ENCODE assay signal across 19 cellular contexts in the genomic region with DNA sequence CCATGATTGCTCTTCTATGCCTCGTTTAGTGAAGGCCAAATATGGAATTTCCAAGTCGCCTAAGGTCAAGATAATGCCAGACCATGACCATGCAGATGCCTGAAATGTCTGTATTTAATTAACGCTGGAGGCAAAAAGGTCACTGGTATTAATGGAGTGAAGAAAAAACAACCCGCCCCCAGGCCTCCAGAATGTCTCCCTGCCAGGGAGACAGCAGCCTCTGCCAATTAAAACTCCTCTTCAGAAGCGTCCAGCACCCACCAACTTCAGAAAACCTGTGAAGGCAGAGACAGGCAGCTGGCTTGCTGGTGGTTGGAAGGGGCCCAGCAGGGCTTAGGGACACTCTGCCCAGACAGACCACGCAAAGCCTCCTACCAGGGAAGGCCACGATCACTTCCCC.
DNase-seq lines count a peak whose midpoint lies in the region; ATAC-seq lines count a peak whose summit lies in the region.
"Had no signal": no experiment of that assay in that cellular context is flagged by ENCODE, and none has a peak within 500 bp of the region (broad histone marks: within the 10 kb centered on the region; RNA-seq: fewer than 3 reads in every experiment).

No MANE protein-coding gene starts in this region.

- intact Hi-C loops in aorta (cut with DNase I): no loop called here

- no peak overlapping the region for H3K27ac Mint-ChIP-seq in natural killer cell treated with Interleukin-12 subunit alpha and Interleukin-12 subunit beta and Interleukin-15 and Interleukin-18, amount 100 ng/mL, for 72 hours
- H3K27ac Mint-ChIP-seq: effector memory CD8-positive, alpha-beta T cell; stimulated activated effector memory CD8-positive, alpha-beta T cell treated with anti-CD3 and anti-CD28 coated beads, Interleukin-12 subunit alpha, Interleukin-12 subunit beta, amount 100 ng/mL, for 72 hours had no signal

- H3K9me3 ChIP-seq in aorta (ENCODE audit: control insufficient read depth, low read length): no peaks in the 10 kb centered on the region
- H3K9me3 ChIP-seq: gastrocnemius medialis, tibial nerve had no signal

- no peak overlapping the region for H3K4me3 ChIP-seq in aorta (ENCODE audit: low read length in 2 of 2)
- H3K4me3 ChIP-seq: gastrocnemius medialis, tibial nerve had no signal

- 34 to 39% methylated on average over 7 of the region's 7 CpGs for WGBS in aorta, 2 donors

- H3K27me3 Mint-ChIP-seq in natural killer cell treated with Interleukin-12 subunit alpha and Interleukin-12 subunit beta and Interleukin-15 and Interleukin-18, amount 100 ng/mL, for 72 hours: no peaks in the 10 kb centered on the region
- H3K27me3 Mint-ChIP-seq: effector memory CD8-positive, alpha-beta T cell had no signal

- no peak overlapping the region for H3K4me3 Mint-ChIP-seq in natural killer cell treated with Interleukin-12 subunit alpha and Interleukin-12 subunit beta and Interleukin-15 and Interleukin-18, amount 100 ng/mL, for 72 hours
- H3K4me3 Mint-ChIP-seq: effector memory CD8-positive, alpha-beta T cell; stimulated activated effector memory CD8-positive, alpha-beta T cell treated with anti-CD3 and anti-CD28 coated beads, Interleukin-12 subunit alpha, Interleukin-12 subunit beta, amount 100 ng/mL, for 72 hours had no signal

- H3K9me3 Mint-ChIP-seq in natural killer cell treated with Interleukin-12 subunit alpha and Interleukin-12 subunit beta and Interleukin-15 and Interleukin-18, amount 100 ng/mL, for 72 hours: no peaks in the 10 kb centered on the region
- H3K9me3 Mint-ChIP-seq: effector memory CD8-positive, alpha-beta T cell; stimulated activated effector memory CD8-positive, alpha-beta T cell treated with anti-CD3 and anti-CD28 coated beads, Interleukin-12 subunit alpha, Interleukin-12 subunit beta, amount 100 ng/mL, for 72 hours had no signal

- ATAC-seq in aorta (ENCODE audit: low FRiP score): no peak
- ATAC-seq in natural killer cell treated with Interleukin-12 subunit alpha and Interleukin-12 subunit beta and Interleukin-15 and Interleukin-18, amount 100 ng/mL, for 72 hours: no peak
- ATAC-seq: effector memory CD8-positive, alpha-beta T cell; gastrocnemius medialis; left ventricle myocardium superior; stimulated activated effector memory CD8-positive, alpha-beta T cell treated with anti-CD3 and anti-CD28 coated beads, Interleukin-12 subunit alpha, Interleukin-12 subunit beta, amount 100 ng/mL, for 72 hours had no signal

- no peaks in the 10 kb centered on the region for H3K4me1 Mint-ChIP-seq in natural killer cell treated with Interleukin-12 subunit alpha and Interleukin-12 subunit beta and Interleukin-15 and Interleukin-18, amount 100 ng/mL, for 72 hours (ENCODE audit: low read depth in 2 of 2)
- H3K4me1 Mint-ChIP-seq: stimulated activated effector memory CD8-positive, alpha-beta T cell treated with anti-CD3 and anti-CD28 coated beads, Interleukin-12 subunit alpha, Interleukin-12 subunit beta, amount 100 ng/mL, for 72 hours had no signal

- no peaks in the 10 kb centered on the region for H3K36me3 Mint-ChIP-seq in natural killer cell treated with Interleukin-12 subunit alpha and Interleukin-12 subunit beta and Interleukin-15 and Interleukin-18, amount 100 ng/mL, for 72 hours
- H3K36me3 Mint-ChIP-seq: stimulated activated effector memory CD8-positive, alpha-beta T cell treated with anti-CD3 and anti-CD28 coated beads, Interleukin-12 subunit alpha, Interleukin-12 subunit beta, amount 100 ng/mL, for 72 hours had no signal

- peak; percentile 46 to 78 for DNase-seq in NCI-H524 (lab: John Stamatoyannopoulos, UW)
- no peak for DNase-seq in NCI-H524 treated with DMSO at 0.1 percent for 48 hours (lab: John Stamatoyannopoulos, UW)
- peak; percentile 77 for DNase-seq in SK-N-DZ (ENCODE audit: low spot score)
- peak; percentile 58 for DNase-seq in left kidney (ENCODE audit: low read depth, low spot score)
- no peak for DNase-seq in aorta
- no peak for DNase-seq in HuH-7.5 (ENCODE audit: low spot score)
- DNase-seq in natural killer cell treated with Interleukin-12 subunit alpha and Interleukin-12 subunit beta and Interleukin-15 and Interleukin-18, amount 100 ng/mL, for 72 hours (ENCODE audit: low spot score): no peak
- DNase-seq in NCI-H446 treated with DMSO at 0.1 percent for 48 hours (lab: John Stamatoyannopoulos, UW): no peak
- DNase-seq: activated CD4-positive, alpha-beta T cell treated with anti-CD3 and anti-CD28 coated beads for 48 hours; activated naive CD4-positive, alpha-beta T cell; cerebellar nuclear complex; effector memory CD8-positive, alpha-beta T cell; gastrocnemius medialis; left ventricle myocardium superior; NCI-H187; NCI-H526; posterior cingulate gyrus had no signal

- H3K36me3 ChIP-seq in aorta (ENCODE audit: control insufficient read depth in 1 of 2, insufficient read depth in 2 of 2, low read length in 1 of 2): no peaks in the 10 kb centered on the region
- H3K36me3 ChIP-seq: gastrocnemius medialis, tibial nerve had no signal

- no peak overlapping the region for H3K27ac ChIP-seq in aorta (ENCODE audit: low read depth in 1 of 2, low read length in 2 of 2)
- H3K27ac ChIP-seq: gastrocnemius medialis, tibial nerve had no signal

- no peaks in the 10 kb centered on the region for H3K4me1 ChIP-seq in aorta (ENCODE audit: control insufficient read depth in 1 of 2, insufficient read depth in 2 of 2, low read length in 2 of 2)
- H3K4me1 ChIP-seq: gastrocnemius medialis had no signal

- no peaks in the 10 kb centered on the region for H3K27me3 ChIP-seq in aorta (ENCODE audit: control insufficient read depth in 1 of 2, insufficient read depth in 2 of 2, low read length in 1 of 2)
- H3K27me3 ChIP-seq: gastrocnemius medialis, tibial nerve had no signal

Comparison
In these comparisons a context has a peak if more than half of its experiments do, and no peak if none do; other contexts are left out.
1. DNase-seq: peak in NCI-H524 (2 of 2), SK-N-DZ (single experiment) and left kidney (single experiment); none in NCI-H524 treated with DMSO at 0.1 percent for 48 hours (single experiment), aorta (0 of 2), HuH-7.5 (single experiment), natural killer cell treated with Interleukin-12 subunit alpha and Interleukin-12 subunit beta and Interleukin-15 and Interleukin-18, amount 100 ng/mL, for 72 hours (single experiment) and NCI-H446 treated with DMSO at 0.1 percent for 48 hours (single experiment).